ENCODE assay signal across 1 cellular context in genomic region chr1:239676522-239677273, GRCh38.
TF ChIP-seq lines count a peak whose summit lies in the region.

No MANE protein-coding gene starts in this region.

TF ChIP-seq in WTC11, 78 proteins besides CTCF, POLR2A, EP300 and RAD21 (continued from another document):
- TF ChIP-seq E2F5 (CRISPR knock-in tag; IDR thresholded peaks at IDR 0.05) = no peak
- no peak for TF ChIP-seq STAT6 (CRISPR knock-in tag; conservative IDR thresholded peaks at IDR 0.05; ENCODE audit: low read depth)
- TF ChIP-seq ATF3 (CRISPR knock-in tag; conservative IDR thresholded peaks at IDR 0.05) = no peak
- TF ChIP-seq ETV6 (CRISPR knock-in tag; IDR thresholded peaks at IDR 0.05) = no peak
- no peak for TF ChIP-seq NFE2L1 (CRISPR knock-in tag; IDR thresholded peaks at IDR 0.05)
- TF ChIP-seq ATF6 (CRISPR knock-in tag; IDR thresholded peaks at IDR 0.05) = no peak
- no peak for TF ChIP-seq CREM (CRISPR knock-in tag; IDR thresholded peaks at IDR 0.05)
- TF ChIP-seq ZNF219 (CRISPR knock-in tag; IDR thresholded peaks at IDR 0.05; ENCODE audit: borderline replicate concordance) = no peak
